In the genomic region with DNA sequence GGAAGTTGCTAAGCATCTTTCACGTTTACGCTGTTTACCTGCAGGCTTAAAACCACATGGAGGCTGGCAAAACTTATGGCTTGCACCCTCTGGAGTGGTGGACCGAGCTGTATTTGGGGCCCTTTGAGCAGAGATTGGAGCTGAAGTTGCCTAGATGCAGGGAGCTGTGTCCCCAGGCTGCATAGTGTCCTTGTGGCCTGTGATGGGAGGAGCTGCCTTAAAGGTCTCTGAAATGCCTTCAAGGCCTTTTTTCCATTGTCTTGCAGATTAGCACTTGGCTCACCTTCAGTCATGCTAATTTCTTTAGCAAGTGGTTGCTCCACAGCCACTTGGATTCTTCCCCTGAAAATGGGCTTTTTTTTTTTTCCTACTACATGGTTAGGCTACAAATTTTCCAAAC, we compare ENCODE assay signal across 18 cellular contexts.
A peak's percentile ranks its signal among the peaks of the same experiment; 100 is the strongest.
DNase-seq lines count a peak whose midpoint lies in the region; ATAC-seq and TF ChIP-seq lines count a peak whose summit lies in the region.
"Had no signal": no experiment of that assay in that cellular context is flagged by ENCODE, and none has a peak within 500 bp of the region (broad histone marks: within the 10 kb centered on the region; RNA-seq: fewer than 3 reads in every experiment).

No MANE protein-coding gene starts in this region.

- H3K4me3 Mint-ChIP-seq in stimulated activated memory B cell treated with anti-CD40 and anti-IgM and Interleukin-4, amounts not matched to agents 10 μg/mL and 1 μg/mL and 100 μg/mL, for 72 hours = no peak overlapping the region
- no peak overlapping the region for H3K4me3 Mint-ChIP-seq in MCF 10A (ENCODE audit: unreplicated experiment)
- H3K4me3 Mint-ChIP-seq: CD14-positive monocyte; CD8-positive, alpha-beta T cell had no signal

- H3K27me3 Mint-ChIP-seq in stimulated activated memory B cell treated with anti-CD40 and anti-IgM and Interleukin-4, amounts not matched to agents 10 μg/mL and 1 μg/mL and 100 μg/mL, for 72 hours = no peaks in the 10 kb centered on the region
- H3K27me3 Mint-ChIP-seq in MCF 10A (ENCODE audit: insufficient read depth, unreplicated experiment) = no peaks in the 10 kb centered on the region

- H3K4me1 Mint-ChIP-seq in stimulated activated memory B cell treated with anti-CD40 and anti-IgM and Interleukin-4, amounts not matched to agents 10 μg/mL and 1 μg/mL and 100 μg/mL, for 72 hours = peaks cover 6% of the 10 kb centered on the region
- no peaks in the 10 kb centered on the region for H3K4me1 Mint-ChIP-seq in MCF 10A (ENCODE audit: insufficient read depth, unreplicated experiment)
- H3K4me1 Mint-ChIP-seq: CD14-positive monocyte had no signal

- no peaks in the 10 kb centered on the region for H3K36me3 Mint-ChIP-seq in stimulated activated memory B cell treated with anti-CD40 and anti-IgM and Interleukin-4, amounts not matched to agents 10 μg/mL and 1 μg/mL and 100 μg/mL, for 72 hours
- no peaks in the 10 kb centered on the region for H3K36me3 Mint-ChIP-seq in MCF 10A (ENCODE audit: insufficient read depth, unreplicated experiment)
- H3K36me3 Mint-ChIP-seq: CD14-positive monocyte; CD8-positive, alpha-beta T cell had no signal

- CTCF ChIA-PET in MCF 10A (lab: Yijun Ruan, JAX) = no interaction called here

- no peaks in the 10 kb centered on the region for H3K4me1 ChIP-seq in NT2/D1 (ENCODE audit: insufficient read depth, insufficient read length)

- BruUV-seq in MCF 10A (replicated peaks; lab: Mats Ljungman, UMichigan) = no TSS peak

- peaks cover 22% of the 10 kb centered on the region; the same call in 1 of the 2 replicates for H3K9me3 ChIP-seq in NT2/D1 (ENCODE audit: insufficient read depth, low read length)

- no peak for TF ChIP-seq CTCF in MCF 10A (IDR thresholded peaks at IDR 0.05; ENCODE audit: unreplicated experiment)

- DNase-seq in ELF-1 (ENCODE audit: low read depth, low spot score) (peak; percentile 82), NT2/D1 (ENCODE audit: low read depth, low spot score) (peak; percentile 82), iPS DF 4.7 (ENCODE audit: extremely low read depth, low spot score) (peak; percentile 62), iPS-NIHi11 (ENCODE audit: low spot score) (peak; percentile 34), NCI-H2107 treated with DMSO at 0.1 percent for 48 hours (lab: John Stamatoyannopoulos, UW; ENCODE audit: unreplicated experiment) (no peak), activated T-cell treated with anti-CD3 and anti-CD28 coated beads for 4 hours (no peak), MCF 10A (ENCODE audit: unreplicated experiment) (no peak)
- DNase-seq: CD8-positive, alpha-beta T cell; COR-L47; DMS153; DMS79 treated with DMSO at 0.1 percent for 48 hours; EL; GF-D8; GOT3; HCEC 1CT had no signal

- no peak overlapping the region for H3K27ac Mint-ChIP-seq in stimulated activated memory B cell treated with anti-CD40 and anti-IgM and Interleukin-4, amounts not matched to agents 10 μg/mL and 1 μg/mL and 100 μg/mL, for 72 hours
- no peak overlapping the region for H3K27ac Mint-ChIP-seq in MCF 10A (ENCODE audit: low read depth, unreplicated experiment)
- H3K27ac Mint-ChIP-seq: CD14-positive monocyte; CD8-positive, alpha-beta T cell had no signal

- no peak for ATAC-seq in stimulated activated memory B cell treated with anti-CD40 and anti-IgM and Interleukin-4, amounts not matched to agents 10 μg/mL and 1 μg/mL and 100 μg/mL, for 72 hours
- ATAC-seq: CD8-positive, alpha-beta T cell; K562 had no signal

- peak overlapping the region; percentile 53 for H3K9ac ChIP-seq in NT2/D1 (ENCODE audit: insufficient read length, low read depth)

- no peaks in the 10 kb centered on the region for H3K9me3 Mint-ChIP-seq in stimulated activated memory B cell treated with anti-CD40 and anti-IgM and Interleukin-4, amounts not matched to agents 10 μg/mL and 1 μg/mL and 100 μg/mL, for 72 hours
- H3K9me3 Mint-ChIP-seq in MCF 10A (ENCODE audit: unreplicated experiment) = no peaks in the 10 kb centered on the region
- H3K9me3 Mint-ChIP-seq: CD8-positive, alpha-beta T cell had no signal

- no peaks in the 10 kb centered on the region for H3K36me3 ChIP-seq in NT2/D1 (ENCODE audit: insufficient read depth, insufficient read length, low read length)

- intact Hi-C loops in MCF 10A (cut with micrococcal nuclease) = no loop called here

- POLR2A ChIA-PET in MCF 10A (lab: Yijun Ruan, JAX) = no interaction called here

- H3K4me3 ChIP-seq in NT2/D1 (ENCODE audit: insufficient read length, low read depth) = no peak overlapping the region
- H3K4me3 ChIP-seq: K562 had no signal

- H3K27me3 ChIP-seq in NT2/D1 (ENCODE audit: insufficient read depth, insufficient read length) = no peaks in the 10 kb centered on the region

Comparison
In these comparisons a context has a peak if more than half of its experiments do, and no peak if none do; other contexts are left out.
1. DNase-seq: peak in ELF-1 (single experiment), NT2/D1 (single experiment), iPS DF 4.7 (single experiment) and iPS-NIHi11 (single experiment); none in NCI-H2107 treated with DMSO at 0.1 percent for 48 hours (single experiment), activated T-cell treated with anti-CD3 and anti-CD28 coated beads for 4 hours (single experiment) and MCF 10A (single experiment).